Comparison of ENCODE assay signal across 10 cellular contexts in the genomic region with DNA sequence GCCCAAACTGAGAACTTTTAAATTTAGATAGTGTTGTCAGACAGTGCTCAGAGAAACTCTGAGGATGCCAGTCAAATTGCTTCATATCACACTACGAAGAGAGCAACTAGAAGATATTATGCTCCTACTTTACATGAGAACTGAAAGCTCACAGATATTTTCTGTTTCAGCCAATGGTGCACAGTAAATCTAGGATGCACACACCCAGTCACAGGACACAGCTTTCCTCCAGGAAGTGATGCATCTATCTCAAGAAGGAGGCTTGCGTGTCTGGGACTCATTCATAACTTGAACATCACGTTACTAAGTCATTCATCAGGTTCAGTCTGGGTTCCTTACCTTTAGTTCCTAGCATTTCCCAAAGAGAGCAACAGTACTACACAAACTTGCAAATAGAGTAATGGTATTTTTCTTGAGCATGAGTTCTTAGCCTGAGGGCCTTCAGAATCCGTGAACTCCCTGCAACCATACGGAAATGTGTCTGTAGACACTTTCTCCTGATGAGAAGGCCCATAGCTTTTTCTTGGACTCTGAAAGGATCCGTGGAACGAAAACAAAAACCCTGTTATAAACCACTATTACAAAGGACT.
DNase-seq lines count a peak whose midpoint lies in the region; ATAC-seq and TF ChIP-seq lines count a peak whose summit lies in the region.
"Had no signal": no experiment of that assay in that cellular context is flagged by ENCODE, and none has a peak within 500 bp of the region (broad histone marks: within the 10 kb centered on the region; RNA-seq: fewer than 3 reads in every experiment).

No MANE protein-coding gene starts in this region.

- peak overlapping the region; percentile 4 for H3K27ac ChIP-seq in duodenal mucosa (ENCODE audit: low read depth, low read length)

- TF ChIP-seq POLR2A in GM18505 (IDR thresholded peaks at IDR 0.05; ENCODE audit: borderline replicate concordance, extremely low read depth, insufficient read depth, insufficient read length) = no peak

- no peaks in the 10 kb centered on the region for H3K27me3 ChIP-seq in duodenal mucosa (ENCODE audit: control insufficient read depth in 1 of 2, insufficient read depth in 2 of 2, low read length in 2 of 2)

- ATAC-seq in HG03175 (IDR thresholded peaks at IDR 0.05; ENCODE audit: unreplicated experiment) (peak; percentile 45), HG02885 (IDR thresholded peaks at IDR 0.05; ENCODE audit: poor library complexity, unreplicated experiment) (no peak), GM18505 (IDR thresholded peaks at IDR 0.05; ENCODE audit: unreplicated experiment) (no peak)
- ATAC-seq: activated CD8-positive, alpha-beta T cell treated with anti-CD3 and anti-CD28 coated beads, Interleukin-2, amount 10 ng/mL, durations not matched to agents 7 days and 5 days had no signal

- no peaks in the 10 kb centered on the region for H3K36me3 ChIP-seq in duodenal mucosa (ENCODE audit: control insufficient read depth in 1 of 2, insufficient read depth in 2 of 2, low read length in 2 of 2)

- H3K4me3 ChIP-seq in AG10803 (ENCODE audit: low read length) (no peak overlapping the region), duodenal mucosa (ENCODE audit: low read depth in 1 of 2, low read length in 2 of 2) (no peak overlapping the region)

- no peak for TF ChIP-seq CTCF in AG10803 (conservative IDR thresholded peaks at IDR 0.05; ENCODE audit: low read length)
- no peak for TF ChIP-seq CTCF in GM20000 (IDR thresholded peaks at IDR 0.05; ENCODE audit: extremely low read depth, missing control alignments)

- DNase-seq in AG10803 (ENCODE audit: low read depth) (peak; percentile 24), GM20000 (ENCODE audit: low spot score) (peak; percentile 56), D341Med (ENCODE audit: low spot score) (no peak), GM19240 (ENCODE audit: insufficient read length, low spot score) (no peak)
- DNase-seq: activated CD8-positive, alpha-beta T cell treated with anti-CD3 and anti-CD28 coated beads, Interleukin-2, amount 10 ng/mL, durations not matched to agents 7 days and 5 days; activated naive CD8-positive, alpha-beta T cell treated with anti-CD3 and anti-CD28 coated beads, Interleukin-2, amount 10 ng/mL, durations not matched to agents 7 days and 5 days had no signal

- H3K9me3 ChIP-seq in duodenal mucosa (ENCODE audit: control insufficient read depth in 1 of 2, low read length in 2 of 2) = no peaks in the 10 kb centered on the region

- H3K9ac ChIP-seq in duodenal mucosa (ENCODE audit: low read depth in 1 of 2, low read length in 2 of 2) = no peak overlapping the region

- peaks cover 25 to 35% of the 10 kb centered on the region in 2 donors for H3K4me1 ChIP-seq in duodenal mucosa (ENCODE audit: control insufficient read depth in 1 of 2, insufficient read depth in 2 of 2, low read length in 2 of 2)

Comparison
In these comparisons a context has a peak if more than half of its experiments do, and no peak if none do; other contexts are left out.
1. DNase-seq: peak in AG10803 (single experiment) and GM20000 (single experiment); none in D341Med (single experiment) and GM19240 (single experiment).